In genomic region chr16:56450275-56450889, GRCh38 we compare ENCODE assay signal across 8 cellular contexts. TPM values are rescaled to one million over a fixed set of nuclear protein-coding genes. Genes with fewer than 3 reads are reported as not detected.
A peak's percentile ranks its signal among the peaks of the same experiment; 100 is the strongest.
DNase-seq lines count a peak whose midpoint lies in the region; ATAC-seq, FAIRE-seq and TF ChIP-seq lines count a peak whose summit lies in the region.

No MANE protein-coding gene starts in this region.

- H3K4me2 ChIP-seq in DND-41 (ENCODE audit: insufficient read depth, low read length) = peak overlapping the region; percentile 83

- H2AFZ ChIP-seq in DND-41 (ENCODE audit: low read depth, low read length) = peak overlapping the region; percentile 94

- in situ Hi-C loops in ACHN (cut with HindIII; ENCODE audit: low pct_ligation_motif_present, low pct_unique_long_range_greater_than_20kb, low sequenced_read_pairs) = no loop called here

- peaks cover 35% of the 10 kb centered on the region for H4K20me1 ChIP-seq in DND-41 (ENCODE audit: insufficient read depth, low read length)

- H3K4me3 ChIP-seq in DND-41 (ENCODE audit: low read depth in 1 of 2, low read length in 2 of 2) = peak overlapping the region; percentile 36 to 60
- peak overlapping the region; percentile 92 to 95 for H3K4me3 ChIP-seq in cardiac fibroblast (replicated peaks in 1 of 2; ENCODE audit: low read depth in 2 of 2, low read length in 2 of 2)
- peak overlapping the region; percentile 42 for H3K4me3 ChIP-seq in mucosa of descending colon

- ATAC-seq in DND-41 (ENCODE audit: insufficient read depth, low read depth) = no peak
- ATAC-seq in mucosa of descending colon = no peak

- no peak for TF ChIP-seq CTCF in DND-41 (IDR thresholded peaks at IDR 0.05; ENCODE audit: borderline replicate concordance, extremely low read depth, low read length, poor library complexity, severe bottlenecking)
- TF ChIP-seq CTCF in cardiac fibroblast (IDR thresholded peaks at IDR 0.05; ENCODE audit: low read depth, low read length) = no peak
- TF ChIP-seq CTCF in mucosa of descending colon (IDR thresholded peaks at IDR 0.05) = no peak

- TF ChIP-seq POLR2A in GM12892 (IDR thresholded peaks at IDR 0.05; ENCODE audit: low read depth, low read length) = no peak

- no peaks in the 10 kb centered on the region for H3K27me3 ChIP-seq in DND-41 (ENCODE audit: insufficient read depth, low read length, poor library complexity)

- H3K27ac ChIP-seq in DND-41 (ENCODE audit: low read length) (peak overlapping the region; percentile 83), KOPT-K1 (ENCODE audit: low read depth, low read length, poor library complexity, severe bottlenecking) (peak overlapping the region; percentile 84)

- peaks cover 84% of the 10 kb centered on the region for H3K79me2 ChIP-seq in DND-41 (ENCODE audit: insufficient read depth, low read length)

- intact Hi-C loops in mucosa of descending colon (cut with DNase I, micrococcal nuclease) = no loop called here

- peak; percentile 23 for DNase-seq in DND-41
- peak; percentile 11 to 15 for DNase-seq in cardiac fibroblast (ENCODE audit: low read depth in 2 of 2)
- no peak for DNase-seq in mucosa of descending colon
- DNase-seq in GM12892 (ENCODE audit: insufficient read length) = no peak
- no peak for DNase-seq in effector CD8-positive, alpha-beta T cell (lab: John Stamatoyannopoulos, UW)
- DNase-seq in ureter (ENCODE audit: low spot score) = no peak
- no peak for DNase-seq in ACHN

- peaks cover 48% of the 10 kb centered on the region for H3K36me3 ChIP-seq in DND-41 (ENCODE audit: insufficient read depth, low read length)
- H3K36me3 ChIP-seq in KOPT-K1 (ENCODE audit: insufficient read depth, low read length) = peaks cover 51% of the 10 kb centered on the region
- H3K36me3 ChIP-seq in mucosa of descending colon (ENCODE audit: low read depth) = no peaks in the 10 kb centered on the region

- H3K4me1 ChIP-seq in DND-41 (ENCODE audit: insufficient read depth, low read length) (peaks cover 54% of the 10 kb centered on the region), mucosa of descending colon (ENCODE audit: low read depth) (peaks cover 29% of the 10 kb centered on the region)

- H3K9me3 ChIP-seq in DND-41 (ENCODE audit: insufficient read depth, low read length, severe bottlenecking) (no peaks in the 10 kb centered on the region), KOPT-K1 (ENCODE audit: insufficient read depth, low read length, poor library complexity, severe bottlenecking) (no peaks in the 10 kb centered on the region), mucosa of descending colon (no peaks in the 10 kb centered on the region)

- peak overlapping the region; percentile 76 for H3K9ac ChIP-seq in DND-41 (ENCODE audit: low read depth, low read length)

- no peak for FAIRE-seq in GM12892 (lab: Jason Lieb, UNC)

RNA-seq across cellular contexts. Expression of gene NUDT21, which starts 0.8 kb away (rescaled TPM):
- 10 to 100 TPM; 64.4 to 94.2 (median 74.9) TPM for total RNA-seq in mucosa of descending colon
- polyA plus RNA-seq in GM12892 (2012; ENCODE audit: missing spikeins) = 123 TPM
- total RNA-seq in ureter = 128 TPM

RNA-seq across cellular contexts. Expression of gene OGFOD1, which starts 1.0 kb away (rescaled TPM):
- total RNA-seq in mucosa of descending colon (10 to 100 TPM; 17.4 to 27.8 (median 23.6) TPM), ureter (44.3 TPM)
- 38.0 TPM for polyA plus RNA-seq in GM12892 (2012; ENCODE audit: missing spikeins)

RNA-seq across cellular contexts. Expression of gene AMFR, which starts 25.0 kb away (rescaled TPM):
- total RNA-seq in mucosa of descending colon (100 to 1,000 TPM in 2 of 3 donors, 10 to 100 TPM in 1; 83.3 to 116 (median 102) TPM), ureter (97.2 TPM)
- 36.5 TPM for polyA plus RNA-seq in GM12892 (2012; ENCODE audit: missing spikeins)

Comparison
In these comparisons a context has a peak if more than half of its experiments do, and no peak if none do; other contexts are left out.
1. DNase-seq: peak in DND-41 (single experiment) and cardiac fibroblast (2 of 2); none in mucosa of descending colon (0 of 3), GM12892 (single experiment), effector CD8-positive, alpha-beta T cell (single experiment), ureter (single experiment) and ACHN (single experiment).
2. H3K4me3 ChIP-seq: peak in every context shown above with its lines; median percentile 94 in cardiac fibroblast; 48 in DND-41; 42 in mucosa of descending colon.